In the genomic region with DNA sequence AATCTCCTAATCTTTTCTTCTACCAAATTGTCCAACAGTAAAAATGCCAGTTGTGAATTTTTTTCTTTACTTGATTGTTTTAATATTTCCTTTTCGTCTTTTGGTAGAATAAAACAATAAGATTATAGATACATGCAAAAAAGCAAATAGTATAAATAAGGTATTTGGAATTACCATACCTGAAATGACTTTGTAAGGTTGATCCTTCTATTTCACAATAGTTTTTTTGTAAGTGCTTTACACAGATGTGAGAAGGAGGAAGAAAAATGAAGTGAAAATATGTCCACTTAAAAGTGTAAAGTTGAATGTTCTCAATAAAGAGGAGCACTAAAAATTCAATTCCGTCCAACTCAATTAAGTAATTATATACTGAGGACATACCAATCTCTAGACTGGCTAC, we compare ENCODE assay signal across 23 cellular contexts.
A peak's percentile ranks its signal among the peaks of the same experiment; 100 is the strongest.
DNase-seq lines count a peak whose midpoint lies in the region; ATAC-seq, FAIRE-seq and TF ChIP-seq lines count a peak whose summit lies in the region.
"Had no signal": no experiment of that assay in that cellular context is flagged by ENCODE, and none has a peak within 500 bp of the region (broad histone marks: within the 10 kb centered on the region; RNA-seq: fewer than 3 reads in every experiment).

No MANE protein-coding gene starts in this region.

- no peaks in the 10 kb centered on the region for H3K79me2 ChIP-seq in HepG2 (ENCODE audit: insufficient read depth, low read length)

- H3K9ac ChIP-seq in HepG2 (ENCODE audit: insufficient read depth, low read depth, low read length) (no peak overlapping the region), IMR-90 (ENCODE audit: low read depth, low read length) (no peak overlapping the region)
- H3K9ac ChIP-seq: BLaER1 treated with 17β-estradiol and CSF1 and Interleukin-3, amounts not matched to agents 10 nM and 100 nM had no signal

- ATAC-seq in HepG2: no peak
- ATAC-seq in right lobe of liver: no peak
- ATAC-seq in IMR-90 (ENCODE audit: low read depth): no peak
- ATAC-seq in central memory CD8-positive, alpha-beta T cell (replicated peaks; ENCODE audit: extremely low read depth, poor library complexity, severe bottlenecking): no peak
- ATAC-seq in effector memory CD8-positive, alpha-beta T cell (replicated peaks): no peak
- ATAC-seq in HG02981 (IDR thresholded peaks at IDR 0.05; ENCODE audit: unreplicated experiment): no peak
- ATAC-seq: A549; CD8-positive, alpha-beta T cell had no signal

- peaks cover 18% of the 10 kb centered on the region for H3K36me3 Mint-ChIP-seq in central memory CD8-positive, alpha-beta T cell (ENCODE audit: insufficient read depth)
- H3K36me3 Mint-ChIP-seq in effector memory CD8-positive, alpha-beta T cell (ENCODE audit: insufficient read depth): peaks cover 40% of the 10 kb centered on the region
- no peaks in the 10 kb centered on the region for H3K36me3 Mint-ChIP-seq in mesothelial cell of epicardium

- in situ Hi-C loops in HepG2 (cut with HindIII; ENCODE audit: extremely low pct_ligation_motif_present, low pct_unique_long_range_greater_than_20kb): no loop called here
- in situ Hi-C loops in IMR-90 (cut with MboI; ENCODE audit: low sequenced_read_pairs): no loop called here

- TF ChIP-seq RAD21 in HepG2 (CRISPR knock-in tag; IDR thresholded peaks at IDR 0.05) (no peak), IMR-90 (IDR thresholded peaks at IDR 0.05; ENCODE audit: low read length) (no peak)

- peaks cover 6% of the 10 kb centered on the region for H3K4me1 ChIP-seq in HepG2 (ENCODE audit: insufficient read depth, low read length)
- peaks cover 0 to 11% (median 4%) of the 10 kb centered on the region in 4 donors for H3K4me1 ChIP-seq in right lobe of liver
- H3K4me1 ChIP-seq in IMR-90 (ENCODE audit: control insufficient read depth, insufficient read depth, low read length): peaks cover 2% of the 10 kb centered on the region; the same call in 1 of the 2 replicates
- H3K4me1 ChIP-seq: A549, Caco-2 had no signal

- TF ChIP-seq EP300 in HepG2 (IDR thresholded peaks at IDR 0.05; ENCODE audit: low read depth in 2 of 2, low read length in 2 of 2) (no peak), HepG2 (CRISPR knock-in tag; IDR thresholded peaks at IDR 0.05; ENCODE audit: borderline replicate concordance) (no peak)

- TF ChIP-seq POLR2A in HepG2 (IDR thresholded peaks at IDR 0.05; ENCODE audit: insufficient read depth in 1 of 2, low read depth in 2 of 2, low read length in 2 of 2): no peak
- TF ChIP-seq POLR2A in right lobe of liver (IDR thresholded peaks at IDR 0.05): no peak
- TF ChIP-seq POLR2A in IMR-90 (IDR thresholded peaks at IDR 0.05; ENCODE audit: low read depth, low read length): no peak

- H2BK5ac ChIP-seq in IMR-90 (ENCODE audit: low read depth, low read length, poor library complexity, severe bottlenecking): no peak overlapping the region

- no peaks in the 10 kb centered on the region for H3K9me1 ChIP-seq in IMR-90 (ENCODE audit: insufficient read depth, low read length)

- peaks cover 44% of the 10 kb centered on the region for H3K4me1 Mint-ChIP-seq in central memory CD8-positive, alpha-beta T cell
- peaks cover 3 to 10% of the 10 kb centered on the region in 2 donors for H3K4me1 Mint-ChIP-seq in effector memory CD8-positive, alpha-beta T cell (ENCODE audit: low read depth in 2 of 2)
- peaks cover 19% of the 10 kb centered on the region for H3K4me1 Mint-ChIP-seq in mesothelial cell of epicardium
- H3K4me1 Mint-ChIP-seq: B cell had no signal

- H3K36me3 ChIP-seq in HepG2 (replicated peaks in 1 of 2; ENCODE audit: control insufficient read depth in 1 of 2, insufficient read depth in 2 of 2, low read length in 2 of 2) (peaks cover 2 to 23% of the 10 kb centered on the region in 2 experiments), right lobe of liver (no peaks in the 10 kb centered on the region), IMR-90 (ENCODE audit: control insufficient read depth, insufficient read depth, low read length) (no peaks in the 10 kb centered on the region)

- H4K20me1 ChIP-seq in HepG2 (ENCODE audit: insufficient read depth, low read length) (no peaks in the 10 kb centered on the region), IMR-90 (ENCODE audit: insufficient read depth, low read length) (no peaks in the 10 kb centered on the region)

- H3K14ac ChIP-seq in IMR-90 (replicated peaks; ENCODE audit: low read depth, low read length): no peak overlapping the region

- no peaks in the 10 kb centered on the region for H3K9me3 Mint-ChIP-seq in central memory CD8-positive, alpha-beta T cell
- no peaks in the 10 kb centered on the region for H3K9me3 Mint-ChIP-seq in effector memory CD8-positive, alpha-beta T cell
- H3K9me3 Mint-ChIP-seq in mesothelial cell of epicardium: no peaks in the 10 kb centered on the region
- H3K9me3 Mint-ChIP-seq: CD4-positive, alpha-beta T cell; CD8-positive, alpha-beta T cell had no signal

- H3K27ac ChIP-seq in HepG2 (ENCODE audit: extremely low read length, insufficient read depth, low read length): no peak overlapping the region
- no peak overlapping the region for H3K27ac ChIP-seq in right lobe of liver
- no peak overlapping the region for H3K27ac ChIP-seq in IMR-90 (ENCODE audit: insufficient read depth, low read length)
- H3K27ac ChIP-seq: 22Rv1; A549; BLaER1 treated with 17β-estradiol and CSF1 and Interleukin-3, amounts not matched to agents 10 nM and 100 nM; C4-2B had no signal

- H3K79me1 ChIP-seq in IMR-90 (ENCODE audit: low read depth in 1 of 2, low read length in 2 of 2): no peaks in the 10 kb centered on the region

- intact Hi-C loops in HepG2 (cut with micrococcal nuclease; ENCODE audit: unreplicated experiment) (no loop called here), right lobe of liver (cut with DNase I) (no loop called here), IMR-90 (cut with micrococcal nuclease) (no loop called here)

- H3K4me3 Mint-ChIP-seq in central memory CD8-positive, alpha-beta T cell: no peak overlapping the region
- no peak overlapping the region for H3K4me3 Mint-ChIP-seq in effector memory CD8-positive, alpha-beta T cell
- no peak overlapping the region for H3K4me3 Mint-ChIP-seq in mesothelial cell of epicardium
- H3K4me3 Mint-ChIP-seq: B cell; CD4-positive, alpha-beta T cell; CD8-positive, alpha-beta T cell had no signal

- H3K27me3 ChIP-seq in HepG2 (ENCODE audit: control insufficient read depth in 1 of 2, insufficient read depth in 2 of 2, low read length in 2 of 2): no peaks in the 10 kb centered on the region
- H3K27me3 ChIP-seq in right lobe of liver: no peaks in the 10 kb centered on the region
- H3K27me3 ChIP-seq in IMR-90 (ENCODE audit: control insufficient read depth, insufficient read depth, low read length): no peaks in the 10 kb centered on the region
- H3K27me3 ChIP-seq: BLaER1 treated with 17β-estradiol and CSF1 and Interleukin-3, amounts not matched to agents 10 nM and 100 nM had no signal

- FAIRE-seq in HepG2 (lab: Jason Lieb, UNC): peak; percentile 54
- FAIRE-seq: A549, D721Med, G401.6, GM12891, GM19239 had no signal

- CTCF ChIA-PET in HepG2 (lab: Yijun Ruan, JAX; ENCODE audit: low intra/inter-chr PET ratio, low total read pairs): no interaction called here
- CTCF ChIA-PET in IMR-90 (lab: Yijun Ruan, JAX): no interaction called here

- H4K8ac ChIP-seq in IMR-90 (ENCODE audit: low read depth in 2 of 2, low read length in 2 of 2): no peak overlapping the region

- H4K5ac ChIP-seq in IMR-90 (ENCODE audit: low read depth, low read length): no peak overlapping the region

- BruUV-seq in HepG2 (replicated peaks; lab: Mats Ljungman, UMichigan) (no TSS peak), IMR-90 (replicated peaks; lab: Mats Ljungman, UMichigan) (no TSS peak)

- H3K27me3 Mint-ChIP-seq in central memory CD8-positive, alpha-beta T cell: no peaks in the 10 kb centered on the region
- no peaks in the 10 kb centered on the region for H3K27me3 Mint-ChIP-seq in effector memory CD8-positive, alpha-beta T cell
- no peaks in the 10 kb centered on the region for H3K27me3 Mint-ChIP-seq in mesothelial cell of epicardium (ENCODE audit: low read depth)
- H3K27me3 Mint-ChIP-seq: B cell; CD4-positive, alpha-beta T cell had no signal

- dilution Hi-C loops in IMR-90 (cut with HindIII; ENCODE audit: low sequenced_read_pairs, unreplicated experiment): no loop called here

- POLR2A ChIA-PET in HepG2 (lab: Yijun Ruan, JAX) (interaction anchor here (0.8 kb wide), 1 partner anchor 90 kb away, joined by 3 read pairs; no protein-coding TSS in a partner anchor), IMR-90 (lab: Charles Lee; ENCODE audit: unreplicated experiment) (no interaction called here)

- DNase-seq in HepG2 (ENCODE audit: low spot score): no peak
- DNase-seq in right lobe of liver: no peak
- no peak for DNase-seq in IMR-90
- DNase-seq in central memory CD8-positive, alpha-beta T cell (ENCODE audit: low spot score in 2 of 2): no peak
- DNase-seq in effector memory CD8-positive, alpha-beta T cell: no peak
- DNase-seq in mesothelial cell of epicardium (ENCODE audit: low spot score in 2 of 2, unreplicated experiment in 2 of 2): no peak
- DNase-seq: AML-193; Caco-2; Calu3; CD4-positive, alpha-beta T cell; CD8-positive, alpha-beta T cell; DMS79 treated with DMSO at 0.1 percent for 48 hours; GF-D8 had no signal

- H3K23ac ChIP-seq in IMR-90 (ENCODE audit: low read depth, low read length): no peak overlapping the region

- no peak for TF ChIP-seq CTCF in HepG2 (CRISPR knock-in tag; IDR thresholded peaks at IDR 0.05)
- TF ChIP-seq CTCF in right lobe of liver (IDR thresholded peaks at IDR 0.05): no peak
- TF ChIP-seq CTCF in IMR-90 (conservative IDR thresholded peaks at IDR 0.05; ENCODE audit: low read depth, low read length): no peak
- TF ChIP-seq CTCF in mesothelial cell of epicardium (IDR thresholded peaks at IDR 0.05; ENCODE audit: unreplicated experiment): no peak

- no peak overlapping the region for H2BK120ac ChIP-seq in IMR-90 (ENCODE audit: low read depth, low read length)

- H3K4me2 ChIP-seq in HepG2 (ENCODE audit: low read depth, low read length) (no peak overlapping the region), IMR-90 (ENCODE audit: low read depth, low read length) (no peak overlapping the region)
- H3K4me2 ChIP-seq: A549; BLaER1 treated with 17β-estradiol and CSF1 and Interleukin-3, amounts not matched to agents 10 nM and 100 nM had no signal

- H2BK20ac ChIP-seq in IMR-90 (ENCODE audit: low read depth, low read length): no peak overlapping the region

- H3K4me3 ChIP-seq in HepG2 (replicated peaks in 1 of 3; ENCODE audit: insufficient read depth in 1 of 3, low read depth in 2 of 3, low read length in 3 of 3) (no peak overlapping the region), right lobe of liver (no peak overlapping the region), IMR-90 (ENCODE audit: insufficient read depth, low read depth, low read length) (no peak overlapping the region)
- H3K4me3 ChIP-seq: A549; BLaER1 treated with 17β-estradiol and CSF1 and Interleukin-3, amounts not matched to agents 10 nM and 100 nM had no signal

- H2AFZ ChIP-seq in HepG2 (ENCODE audit: low read length) (no peak overlapping the region), IMR-90 (replicated peaks; ENCODE audit: low read length, poor library complexity) (no peak overlapping the region)

- no peak overlapping the region for H2AK9ac ChIP-seq in IMR-90 (replicated peaks; ENCODE audit: low read depth, low read length, poor library complexity)

- H2AK5ac ChIP-seq in IMR-90 (ENCODE audit: low read depth, low read length): no peak overlapping the region

- H2BK15ac ChIP-seq in IMR-90 (ENCODE audit: low read depth, low read length): no peak overlapping the region

- H4K91ac ChIP-seq in IMR-90 (ENCODE audit: insufficient read depth, low read depth, low read length): no peak overlapping the region

- H3K56ac ChIP-seq in IMR-90 (ENCODE audit: extremely low read depth, insufficient read depth, low read length): no peak overlapping the region

- no peak overlapping the region for H3K4ac ChIP-seq in IMR-90 (ENCODE audit: low read depth, low read length)

- H3K9me3 ChIP-seq in HepG2 (ENCODE audit: low read length): no peaks in the 10 kb centered on the region
- no peaks in the 10 kb centered on the region for H3K9me3 ChIP-seq in right lobe of liver
- no peaks in the 10 kb centered on the region for H3K9me3 ChIP-seq in IMR-90 (ENCODE audit: control insufficient read depth, insufficient read depth, low read length)
- H3K9me3 ChIP-seq: A549; BLaER1 treated with 17β-estradiol and CSF1 and Interleukin-3, amounts not matched to agents 10 nM and 100 nM; Caco-2 had no signal

- H3K18ac ChIP-seq in IMR-90 (ENCODE audit: low read depth, low read length): no peak overlapping the region

- peak overlapping the region; percentile 56 for H3K27ac Mint-ChIP-seq in central memory CD8-positive, alpha-beta T cell (ENCODE audit: low read depth)
- peak overlapping the region; percentile 56 to 68 for H3K27ac Mint-ChIP-seq in effector memory CD8-positive, alpha-beta T cell
- H3K27ac Mint-ChIP-seq in mesothelial cell of epicardium: no peak overlapping the region
- H3K27ac Mint-ChIP-seq: B cell; CD4-positive, alpha-beta T cell; CD8-positive, alpha-beta T cell had no signal

- WGBS in HepG2 (ENCODE audit: low lambda C conversion rate): 96% methylated on average over 2 of the region's 2 CpGs
- 95% methylated on average over 2 of the region's 2 CpGs for WGBS in right lobe of liver (ENCODE audit: insufficient coverage, low coverage, low lambda C conversion rate, missing lambda C conversion rate)
- WGBS in IMR-90 (ENCODE audit: extremely low coverage in 2 of 2, insufficient read length in 1 of 2), 2 experiments: no CpG with 5 or more reads among the region's 2 CpGs
